ENCODE assay signal across 12 cellular contexts in the genomic region with DNA sequence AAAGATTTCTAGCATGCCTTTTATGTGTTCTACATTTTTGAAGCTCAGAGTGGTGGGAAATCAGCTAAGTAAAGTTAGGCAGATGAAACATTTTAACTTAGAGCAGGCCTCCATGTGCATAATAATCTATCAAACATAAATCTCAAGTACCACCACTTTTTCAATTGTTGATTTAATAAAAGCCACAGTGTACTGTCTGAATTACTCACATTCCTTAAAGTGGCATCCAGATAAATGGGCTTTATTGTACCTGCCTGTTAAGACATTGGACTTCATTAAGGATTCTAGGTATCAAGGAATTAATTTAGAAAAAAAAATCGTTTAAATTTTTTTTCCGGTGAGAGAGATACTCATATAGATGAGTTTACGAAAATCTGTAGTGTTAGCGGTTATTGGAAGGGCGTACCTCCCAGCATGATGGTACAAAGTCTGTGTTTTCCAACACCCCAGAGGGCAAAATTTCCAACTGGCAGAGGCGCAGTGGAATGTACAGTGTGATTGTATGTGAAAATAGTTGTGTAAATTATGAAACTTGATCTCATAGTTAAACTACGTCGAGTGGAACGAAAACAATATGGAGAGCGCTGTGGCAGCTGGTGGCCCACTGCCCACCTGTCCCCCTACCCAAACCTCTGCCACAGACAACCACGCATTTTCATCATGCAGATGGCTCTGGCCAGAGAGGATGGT. TPM values are rescaled to one million over a fixed set of nuclear protein-coding genes. Genes with fewer than 3 reads are reported as not detected.
DNase-seq lines count a peak whose midpoint lies in the region; ATAC-seq and TF ChIP-seq lines count a peak whose summit lies in the region.
"Had no signal": no experiment of that assay in that cellular context is flagged by ENCODE, and none has a peak within 500 bp of the region (broad histone marks: within the 10 kb centered on the region; RNA-seq: fewer than 3 reads in every experiment).

No MANE protein-coding gene starts in this region.

- H3K4me3 Mint-ChIP-seq in natural killer cell treated with Interleukin-12 subunit alpha and Interleukin-12 subunit beta and Interleukin-15 and Interleukin-18, amount 100 ng/mL, for 72 hours: no peak overlapping the region
- no peak overlapping the region for H3K4me3 Mint-ChIP-seq in natural killer cell

- intact Hi-C loops in natural killer cell (cut with micrococcal nuclease): loop anchor here (10.0 kb wide), 1 partner anchor 94 kb away; no protein-coding TSS in a partner anchor
- intact Hi-C loops in left colon (cut with DNase I, micrococcal nuclease): loop anchor here (5.0 to 10.0 kb wide), 2 partner anchors 154 to 157 kb away; no protein-coding TSS in a partner anchor

- H3K4me3 ChIP-seq in SJSA1: peak overlapping the region; percentile 8; the same call in 1 of the 2 replicates
- no peak overlapping the region for H3K4me3 ChIP-seq in effector memory CD4-positive, alpha-beta T cell (ENCODE audit: insufficient read depth, low read depth, low read length, poor library complexity, severe bottlenecking)
- H3K4me3 ChIP-seq: tibial artery had no signal

- H3K27ac Mint-ChIP-seq in natural killer cell treated with Interleukin-12 subunit alpha and Interleukin-12 subunit beta and Interleukin-15 and Interleukin-18, amount 100 ng/mL, for 72 hours: peak overlapping the region in 1 of 2 donors; percentile 21
- peak overlapping the region in 1 of 2 donors; percentile 44 for H3K27ac Mint-ChIP-seq in natural killer cell

- no peaks in the 10 kb centered on the region for H3K9me3 ChIP-seq in SJSA1 (replicated peaks)
- H3K9me3 ChIP-seq in effector memory CD4-positive, alpha-beta T cell (ENCODE audit: control insufficient read depth, low read length): no peaks in the 10 kb centered on the region
- H3K9me3 ChIP-seq: tibial artery had no signal

- peaks cover 31% of the 10 kb centered on the region for H3K4me1 ChIP-seq in SJSA1 (replicated peaks)
- peaks cover 48% of the 10 kb centered on the region for H3K4me1 ChIP-seq in foreskin keratinocyte
- peaks cover 13% of the 10 kb centered on the region for H3K4me1 ChIP-seq in effector memory CD4-positive, alpha-beta T cell (ENCODE audit: control insufficient read depth, insufficient read depth, low read length, poor library complexity, severe bottlenecking)

- H3K27me3 Mint-ChIP-seq in natural killer cell treated with Interleukin-12 subunit alpha and Interleukin-12 subunit beta and Interleukin-15 and Interleukin-18, amount 100 ng/mL, for 72 hours: no peaks in the 10 kb centered on the region
- no peaks in the 10 kb centered on the region for H3K27me3 Mint-ChIP-seq in natural killer cell (ENCODE audit: low read depth in 2 of 2)

- H3K27ac ChIP-seq in SJSA1 (peak overlapping the region; percentile 85), foreskin keratinocyte (peak overlapping the region; percentile 99)
- no peak overlapping the region for H3K27ac ChIP-seq in effector memory CD4-positive, alpha-beta T cell (ENCODE audit: insufficient read depth, low read length, poor library complexity, severe bottlenecking)
- H3K27ac ChIP-seq: C4-2B, parathyroid adenoma, tibial artery had no signal

- peak; percentile 23 for DNase-seq in natural killer cell treated with Interleukin-12 subunit alpha and Interleukin-12 subunit beta and Interleukin-15 and Interleukin-18, amount 100 ng/mL, for 72 hours (ENCODE audit: low spot score)
- DNase-seq in natural killer cell: no peak
- DNase-seq in SJSA1 (ENCODE audit: low read depth in 1 of 2, low spot score in 2 of 2): peak in 1 of 2 experiments; percentile 24
- DNase-seq in foreskin keratinocyte: peak; percentile 73 to 87
- DNase-seq in effector memory CD4-positive, alpha-beta T cell: no peak
- no peak for DNase-seq in left colon
- DNase-seq: NCI-H2029 treated with DMSO at 0.1 percent for 48 hours, tibial artery had no signal

- no peaks in the 10 kb centered on the region for H3K9me3 Mint-ChIP-seq in natural killer cell treated with Interleukin-12 subunit alpha and Interleukin-12 subunit beta and Interleukin-15 and Interleukin-18, amount 100 ng/mL, for 72 hours
- H3K9me3 Mint-ChIP-seq in natural killer cell: no peaks in the 10 kb centered on the region

- peaks cover 13% of the 10 kb centered on the region for H3K36me3 Mint-ChIP-seq in natural killer cell treated with Interleukin-12 subunit alpha and Interleukin-12 subunit beta and Interleukin-15 and Interleukin-18, amount 100 ng/mL, for 72 hours
- peaks cover 2% of the 10 kb centered on the region for H3K36me3 Mint-ChIP-seq in natural killer cell

- H3K36me3 ChIP-seq in SJSA1: peaks cover 20% of the 10 kb centered on the region
- H3K36me3 ChIP-seq in effector memory CD4-positive, alpha-beta T cell (ENCODE audit: control insufficient read depth, insufficient read depth, low read length): peaks cover 13% of the 10 kb centered on the region
- H3K36me3 ChIP-seq: tibial artery had no signal

- ATAC-seq in natural killer cell treated with Interleukin-12 subunit alpha and Interleukin-12 subunit beta and Interleukin-15 and Interleukin-18, amount 100 ng/mL, for 72 hours: no peak
- ATAC-seq in natural killer cell: no peak
- peak; percentile 28 for ATAC-seq in foreskin keratinocyte
- no peak for ATAC-seq in GM19328 (IDR thresholded peaks at IDR 0.05; ENCODE audit: unreplicated experiment)
- ATAC-seq in left colon: no peak
- no peak for ATAC-seq in HG03520 (IDR thresholded peaks at IDR 0.05; ENCODE audit: unreplicated experiment)

- H3K27me3 ChIP-seq in SJSA1 (replicated peaks) (no peaks in the 10 kb centered on the region), foreskin keratinocyte (no peaks in the 10 kb centered on the region)
- no peaks in the 10 kb centered on the region for H3K27me3 ChIP-seq in effector memory CD4-positive, alpha-beta T cell (replicated peaks; ENCODE audit: control insufficient read depth, insufficient read depth, low read length, poor library complexity, severe bottlenecking)
- H3K27me3 ChIP-seq: tibial artery had no signal

- TF ChIP-seq CTCF in natural killer cell (IDR thresholded peaks at IDR 0.05) (no peak), foreskin keratinocyte (conservative IDR thresholded peaks at IDR 0.05) (no peak)

- H3K4me1 Mint-ChIP-seq in natural killer cell treated with Interleukin-12 subunit alpha and Interleukin-12 subunit beta and Interleukin-15 and Interleukin-18, amount 100 ng/mL, for 72 hours (ENCODE audit: low read depth in 2 of 2): peaks cover 19 to 29% of the 10 kb centered on the region in 2 donors
- peaks cover 14 to 29% of the 10 kb centered on the region in 2 donors for H3K4me1 Mint-ChIP-seq in natural killer cell

RNA-seq across cellular contexts. Expression of gene ELK3, which starts 25.0 kb away (rescaled TPM):
- 10 to 100 TPM; 16.0 to 21.6 TPM for total RNA-seq in natural killer cell treated with Interleukin-12 subunit alpha and Interleukin-12 subunit beta and Interleukin-15 and Interleukin-18, amount 100 ng/mL, for 72 hours
- total RNA-seq in natural killer cell: 10 to 100 TPM; 17.8 to 28.8 (median 20.9) TPM
- 19.0 and 20.6 TPM in 2 replicates for total RNA-seq in SJSA1 (2014; rRNA removed; shearing (Covaris generic))
- total RNA-seq in foreskin keratinocyte: 82.5 and 87.1 TPM in 2 replicates
- polyA plus RNA-seq in foreskin keratinocyte: 32.8 and 37.3 TPM in 2 replicates
- total RNA-seq in left colon: 1 to 10 TPM; 7.7 to 9.2 TPM

Comparison
In these comparisons a context has a peak if more than half of its experiments do, and no peak if none do; other contexts are left out.
1. DNase-seq: peak in natural killer cell treated with Interleukin-12 subunit alpha and Interleukin-12 subunit beta and Interleukin-15 and Interleukin-18, amount 100 ng/mL, for 72 hours (single experiment) and foreskin keratinocyte (2 of 2); none in natural killer cell (single experiment), effector memory CD4-positive, alpha-beta T cell (0 of 3) and left colon (0 of 2).